ENCODE assay signal across 14 cellular contexts in genomic region chr14:59116984-59117415, GRCh38.
DNase-seq lines count a peak whose midpoint lies in the region; ATAC-seq and TF ChIP-seq lines count a peak whose summit lies in the region.
"Had no signal": no experiment of that assay in that cellular context is flagged by ENCODE, and none has a peak within 500 bp of the region (broad histone marks: within the 10 kb centered on the region; RNA-seq: fewer than 3 reads in every experiment).

No MANE protein-coding gene starts in this region.

- peaks cover 8% of the 10 kb centered on the region for H3K9me3 Mint-ChIP-seq in progenitor cell of endocrine pancreas (ENCODE audit: low read depth)
- H3K9me3 Mint-ChIP-seq: activated CD4-positive, alpha-beta memory T cell treated with anti-CD3 and anti-CD28 coated beads for 36 hours; GM23338 had no signal

- CTCF ChIA-PET in A673 (lab: Charles Lee): no interaction called here

- H3K4me1 ChIP-seq in A673 (ENCODE audit: insufficient read depth, low read length, poor library complexity, severe bottlenecking): no peaks in the 10 kb centered on the region
- H3K4me1 ChIP-seq: right lobe of liver had no signal

- peak; percentile 97 for DNase-seq in NCI-H526 treated with DMSO at 0.1 percent for 48 hours (lab: John Stamatoyannopoulos, UW)
- DNase-seq in iris pigment epithelial cell (ENCODE audit: low read depth): peak; percentile 21
- no peak for DNase-seq in progenitor cell of endocrine pancreas (ENCODE audit: low spot score, unreplicated experiment)
- no peak for DNase-seq in A673 (ENCODE audit: low spot score)
- DNase-seq in SK-N-DZ (ENCODE audit: low spot score): no peak
- DNase-seq in Kasumi-1 (lab: John Stamatoyannopoulos, UW): no peak
- DNase-seq: activated CD4-positive, alpha-beta memory T cell treated with anti-CD3 and anti-CD28 coated beads for 36 hours; midbrain; NCI-H2029; right lobe of liver had no signal

- peaks cover 3% of the 10 kb centered on the region for H3K27me3 Mint-ChIP-seq in progenitor cell of endocrine pancreas

- H3K4me3 ChIP-seq in A673 (ENCODE audit: low read depth, low read length, poor library complexity, severe bottlenecking): no peak overlapping the region
- H3K4me3 ChIP-seq: GM23338, right lobe of liver had no signal

- POLR2A ChIA-PET in A673 (lab: Charles Lee; ENCODE audit: low non-redundant PET): no interaction called here

- BruUV-seq in A673 (replicated peaks; lab: Mats Ljungman, UMichigan): no TSS peak

- H3K27me3 ChIP-seq in A673 (replicated peaks; ENCODE audit: insufficient read depth, low read depth, low read length, poor library complexity): no peaks in the 10 kb centered on the region
- H3K27me3 ChIP-seq: right lobe of liver had no signal

- no peak overlapping the region for H3K27ac Mint-ChIP-seq in progenitor cell of endocrine pancreas
- H3K27ac Mint-ChIP-seq: activated CD4-positive, alpha-beta memory T cell treated with anti-CD3 and anti-CD28 coated beads for 36 hours; GM23338; type B pancreatic cell had no signal

- H3K27ac ChIP-seq in A673 (ENCODE audit: low read depth, low read length, poor library complexity, severe bottlenecking): no peak overlapping the region
- H3K27ac ChIP-seq: right lobe of liver had no signal

- no peaks in the 10 kb centered on the region for H3K36me3 Mint-ChIP-seq in progenitor cell of endocrine pancreas (ENCODE audit: insufficient read depth)
- H3K36me3 Mint-ChIP-seq: activated CD4-positive, alpha-beta memory T cell treated with anti-CD3 and anti-CD28 coated beads for 36 hours; type B pancreatic cell had no signal

- H3K9me3 ChIP-seq in A673 (ENCODE audit: low read depth, low read length, poor library complexity, severe bottlenecking): no peaks in the 10 kb centered on the region
- H3K9me3 ChIP-seq: right lobe of liver had no signal

- no peaks in the 10 kb centered on the region for H3K36me3 ChIP-seq in A673 (ENCODE audit: insufficient read depth, low read length, poor library complexity, severe bottlenecking)
- H3K36me3 ChIP-seq: right lobe of liver had no signal

- peaks cover 11% of the 10 kb centered on the region for H3K4me1 Mint-ChIP-seq in progenitor cell of endocrine pancreas (ENCODE audit: low read depth)
- H3K4me1 Mint-ChIP-seq: GM23338 had no signal

- TF ChIP-seq CTCF in progenitor cell of endocrine pancreas (IDR thresholded peaks at IDR 0.05; ENCODE audit: unreplicated experiment): no peak
- no peak for TF ChIP-seq CTCF in A673 (conservative IDR thresholded peaks at IDR 0.05; ENCODE audit: low read depth, low read length)

- intact Hi-C loops in A673 (cut with micrococcal nuclease; ENCODE audit: unreplicated experiment): loop anchor here (5.0 kb wide), 1 partner anchor 480 kb away; the partner anchor contains the start of gene DACT1

- H3K4me3 Mint-ChIP-seq in progenitor cell of endocrine pancreas (ENCODE audit: low read depth): no peak overlapping the region
- H3K4me3 Mint-ChIP-seq: activated CD4-positive, alpha-beta memory T cell treated with anti-CD3 and anti-CD28 coated beads for 36 hours; GM23338; type B pancreatic cell had no signal

- ATAC-seq in GM18858 (IDR thresholded peaks at IDR 0.05; ENCODE audit: unreplicated experiment): peak; percentile 73
- ATAC-seq in HG02759 (IDR thresholded peaks at IDR 0.05; ENCODE audit: unreplicated experiment): peak; percentile 61
- ATAC-seq: GM23338, right lobe of liver had no signal

Comparison
In these comparisons a context has a peak if more than half of its experiments do, and no peak if none do; other contexts are left out.
1. DNase-seq: peak in NCI-H526 treated with DMSO at 0.1 percent for 48 hours (single experiment) and iris pigment epithelial cell (single experiment); none in progenitor cell of endocrine pancreas (single experiment), A673 (single experiment), SK-N-DZ (single experiment) and Kasumi-1 (0 of 2).